In genomic region chr15:74603789-74604705, GRCh38 we compare ENCODE assay signal across 22 cellular contexts.
"Had no signal": no experiment of that assay in that cellular context is flagged by ENCODE, and none has a peak within 500 bp of the region (broad histone marks: within the 10 kb centered on the region; RNA-seq: fewer than 3 reads in every experiment).

No MANE protein-coding gene starts in this region.

- H3K9me3 Mint-ChIP-seq: endodermal cell, nephron, type B pancreatic cell had no signal

- ATAC-seq: left cardiac atrium; left ventricle myocardium superior; right cardiac atrium; stimulated activated naive CD8-positive, alpha-beta T cell treated with anti-CD3 and anti-CD28 coated beads, Interleukin-15, Interleukin-2, amounts not matched to agents 100 U/mL and 50 U/mL, for 24 hours had no signal

- H3K27ac Mint-ChIP-seq: endodermal cell, nephron, type B pancreatic cell had no signal

- H3K9me3 ChIP-seq: colonic mucosa, neutrophil, suprapubic skin, thyroid gland had no signal

- H3K36me3 ChIP-seq: colonic mucosa, neutrophil, suprapubic skin, thyroid gland had no signal

- H3K36me3 Mint-ChIP-seq: type B pancreatic cell had no signal

- H3K27me3 Mint-ChIP-seq: type B pancreatic cell had no signal

- H3K4me1 Mint-ChIP-seq: endodermal cell, nephron had no signal

- H3K27ac ChIP-seq: colonic mucosa, hepatocyte, neutrophil, suprapubic skin, thyroid gland had no signal

- H3K4me3 ChIP-seq: colonic mucosa, hepatocyte, lung, smooth muscle cell, suprapubic skin, thyroid gland had no signal

- H3K4me1 ChIP-seq: colonic mucosa had no signal

- DNase-seq: colonic mucosa; dermis blood vessel endothelial cell; effector CD4-positive, alpha-beta T cell; endodermal cell; foreskin melanocyte; head of caudate nucleus; kidney; left cardiac atrium; left ventricle myocardium superior; mesenchymal stem cell; midbrain; stimulated activated CD4-positive, alpha-beta T cell treated with anti-CD3 and anti-CD28 coated beads, Interleukin-2, amount 100 ng/mL, for 48 hours; stimulated activated naive CD8-positive, alpha-beta T cell treated with anti-CD3 and anti-CD28 coated beads, Interleukin-15, Interleukin-2, amounts not matched to agents 100 U/mL and 50 U/mL, for 24 hours; thyroid gland had no signal

- H3K27me3 ChIP-seq: colonic mucosa, hepatocyte, neutrophil, suprapubic skin, thyroid gland had no signal

- H3K4me3 Mint-ChIP-seq: endodermal cell, nephron, type B pancreatic cell had no signal
